Comparison of ENCODE assay signal across 1 cellular context in genomic region chr17:39104046-39104445, GRCh38.
TF ChIP-seq lines count a peak whose summit lies in the region.

No MANE protein-coding gene starts in this region.

TF ChIP-seq in K562, 482 proteins besides CTCF, POLR2A, EP300 and RAD21 (continued from another document and continues in another):
- TF ChIP-seq ATF3 (IDR thresholded peaks at IDR 0.05): peak; percentile 43; the same call in 1 of the 2 replicates
- no peak for TF ChIP-seq ATF3 (CRISPR knock-in tag; conservative IDR thresholded peaks at IDR 0.05)
- TF ChIP-seq BDP1 (IDR thresholded peaks at IDR 0.05; ENCODE audit: insufficient read depth, insufficient read length): no peak
- TF ChIP-seq POLR2AphosphoS5 (IDR thresholded peaks at IDR 0.05; ENCODE audit: control insufficient read depth, insufficient read depth, low read depth, low read length): 0 out of 2 replicates have a peak, but pooled peaks have one; percentile 37
- TF ChIP-seq, protein P1, sequence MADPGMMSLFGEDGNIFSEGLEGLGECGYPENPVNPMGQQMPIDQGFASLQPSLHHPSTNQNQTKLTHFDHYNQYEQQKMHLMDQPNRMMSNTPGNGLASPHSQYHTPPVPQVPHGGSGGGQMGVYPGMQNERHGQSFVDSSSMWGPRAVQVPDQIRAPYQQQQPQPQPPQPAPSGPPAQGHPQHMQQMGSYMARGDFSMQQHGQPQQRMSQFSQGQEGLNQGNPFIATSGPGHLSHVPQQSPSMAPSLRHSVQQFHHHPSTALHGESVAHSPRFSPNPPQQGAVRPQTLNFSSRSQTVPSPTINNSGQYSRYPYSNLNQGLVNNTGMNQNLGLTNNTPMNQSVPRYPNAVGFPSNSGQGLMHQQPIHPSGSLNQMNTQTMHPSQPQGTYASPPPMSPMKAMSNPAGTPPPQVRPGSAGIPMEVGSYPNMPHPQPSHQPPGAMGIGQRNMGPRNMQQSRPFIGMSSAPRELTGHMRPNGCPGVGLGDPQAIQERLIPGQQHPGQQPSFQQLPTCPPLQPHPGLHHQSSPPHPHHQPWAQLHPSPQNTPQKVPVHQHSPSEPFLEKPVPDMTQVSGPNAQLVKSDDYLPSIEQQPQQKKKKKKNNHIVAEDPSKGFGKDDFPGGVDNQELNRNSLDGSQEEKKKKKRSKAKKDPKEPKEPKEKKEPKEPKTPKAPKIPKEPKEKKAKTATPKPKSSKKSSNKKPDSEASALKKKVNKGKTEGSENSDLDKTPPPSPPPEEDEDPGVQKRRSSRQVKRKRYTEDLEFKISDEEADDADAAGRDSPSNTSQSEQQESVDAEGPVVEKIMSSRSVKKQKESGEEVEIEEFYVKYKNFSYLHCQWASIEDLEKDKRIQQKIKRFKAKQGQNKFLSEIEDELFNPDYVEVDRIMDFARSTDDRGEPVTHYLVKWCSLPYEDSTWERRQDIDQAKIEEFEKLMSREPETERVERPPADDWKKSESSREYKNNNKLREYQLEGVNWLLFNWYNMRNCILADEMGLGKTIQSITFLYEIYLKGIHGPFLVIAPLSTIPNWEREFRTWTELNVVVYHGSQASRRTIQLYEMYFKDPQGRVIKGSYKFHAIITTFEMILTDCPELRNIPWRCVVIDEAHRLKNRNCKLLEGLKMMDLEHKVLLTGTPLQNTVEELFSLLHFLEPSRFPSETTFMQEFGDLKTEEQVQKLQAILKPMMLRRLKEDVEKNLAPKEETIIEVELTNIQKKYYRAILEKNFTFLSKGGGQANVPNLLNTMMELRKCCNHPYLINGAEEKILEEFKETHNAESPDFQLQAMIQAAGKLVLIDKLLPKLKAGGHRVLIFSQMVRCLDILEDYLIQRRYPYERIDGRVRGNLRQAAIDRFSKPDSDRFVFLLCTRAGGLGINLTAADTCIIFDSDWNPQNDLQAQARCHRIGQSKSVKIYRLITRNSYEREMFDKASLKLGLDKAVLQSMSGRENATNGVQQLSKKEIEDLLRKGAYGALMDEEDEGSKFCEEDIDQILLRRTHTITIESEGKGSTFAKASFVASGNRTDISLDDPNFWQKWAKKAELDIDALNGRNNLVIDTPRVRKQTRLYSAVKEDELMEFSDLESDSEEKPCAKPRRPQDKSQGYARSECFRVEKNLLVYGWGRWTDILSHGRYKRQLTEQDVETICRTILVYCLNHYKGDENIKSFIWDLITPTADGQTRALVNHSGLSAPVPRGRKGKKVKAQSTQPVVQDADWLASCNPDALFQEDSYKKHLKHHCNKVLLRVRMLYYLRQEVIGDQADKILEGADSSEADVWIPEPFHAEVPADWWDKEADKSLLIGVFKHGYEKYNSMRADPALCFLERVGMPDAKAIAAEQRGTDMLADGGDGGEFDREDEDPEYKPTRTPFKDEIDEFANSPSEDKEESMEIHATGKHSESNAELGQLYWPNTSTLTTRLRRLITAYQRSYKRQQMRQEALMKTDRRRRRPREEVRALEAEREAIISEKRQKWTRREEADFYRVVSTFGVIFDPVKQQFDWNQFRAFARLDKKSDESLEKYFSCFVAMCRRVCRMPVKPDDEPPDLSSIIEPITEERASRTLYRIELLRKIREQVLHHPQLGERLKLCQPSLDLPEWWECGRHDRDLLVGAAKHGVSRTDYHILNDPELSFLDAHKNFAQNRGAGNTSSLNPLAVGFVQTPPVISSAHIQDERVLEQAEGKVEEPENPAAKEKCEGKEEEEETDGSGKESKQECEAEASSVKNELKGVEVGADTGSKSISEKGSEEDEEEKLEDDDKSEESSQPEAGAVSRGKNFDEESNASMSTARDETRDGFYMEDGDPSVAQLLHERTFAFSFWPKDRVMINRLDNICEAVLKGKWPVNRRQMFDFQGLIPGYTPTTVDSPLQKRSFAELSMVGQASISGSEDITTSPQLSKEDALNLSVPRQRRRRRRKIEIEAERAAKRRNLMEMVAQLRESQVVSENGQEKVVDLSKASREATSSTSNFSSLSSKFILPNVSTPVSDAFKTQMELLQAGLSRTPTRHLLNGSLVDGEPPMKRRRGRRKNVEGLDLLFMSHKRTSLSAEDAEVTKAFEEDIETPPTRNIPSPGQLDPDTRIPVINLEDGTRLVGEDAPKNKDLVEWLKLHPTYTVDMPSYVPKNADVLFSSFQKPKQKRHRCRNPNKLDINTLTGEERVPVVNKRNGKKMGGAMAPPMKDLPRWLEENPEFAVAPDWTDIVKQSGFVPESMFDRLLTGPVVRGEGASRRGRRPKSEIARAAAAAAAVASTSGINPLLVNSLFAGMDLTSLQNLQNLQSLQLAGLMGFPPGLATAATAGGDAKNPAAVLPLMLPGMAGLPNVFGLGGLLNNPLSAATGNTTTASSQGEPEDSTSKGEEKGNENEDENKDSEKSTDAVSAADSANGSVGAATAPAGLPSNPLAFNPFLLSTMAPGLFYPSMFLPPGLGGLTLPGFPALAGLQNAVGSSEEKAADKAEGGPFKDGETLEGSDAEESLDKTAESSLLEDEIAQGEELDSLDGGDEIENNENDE (IDR thresholded peaks at IDR 0.05; ENCODE audit: low read depth, low read length): no peak
- no peak for TF ChIP-seq ZNF507 (tag; conservative IDR thresholded peaks at IDR 0.05)
- no peak for TF ChIP-seq KLF1 (tag; IDR thresholded peaks at IDR 0.05)
- TF ChIP-seq KDM2B (CRISPR knock-in tag; IDR thresholded peaks at IDR 0.05): no peak
- no peak for TF ChIP-seq TCFL5 (CRISPR knock-in tag; conservative IDR thresholded peaks at IDR 0.05)
- TF ChIP-seq ZNF436 (CRISPR knock-in tag; IDR thresholded peaks at IDR 0.05): no peak
- TF ChIP-seq HMG20B (CRISPR knock-in tag; IDR thresholded peaks at IDR 0.05): no peak
- peak; percentile 54 for TF ChIP-seq ARID1B (IDR thresholded peaks at IDR 0.05)
- TF ChIP-seq CBFA2T3 (IDR thresholded peaks at IDR 0.05): peak; percentile 79
- TF ChIP-seq ZNF318 (IDR thresholded peaks at IDR 0.05; ENCODE audit: borderline replicate concordance in 1 of 2, low read depth in 1 of 2): no peak
- TF ChIP-seq, protein P2, sequence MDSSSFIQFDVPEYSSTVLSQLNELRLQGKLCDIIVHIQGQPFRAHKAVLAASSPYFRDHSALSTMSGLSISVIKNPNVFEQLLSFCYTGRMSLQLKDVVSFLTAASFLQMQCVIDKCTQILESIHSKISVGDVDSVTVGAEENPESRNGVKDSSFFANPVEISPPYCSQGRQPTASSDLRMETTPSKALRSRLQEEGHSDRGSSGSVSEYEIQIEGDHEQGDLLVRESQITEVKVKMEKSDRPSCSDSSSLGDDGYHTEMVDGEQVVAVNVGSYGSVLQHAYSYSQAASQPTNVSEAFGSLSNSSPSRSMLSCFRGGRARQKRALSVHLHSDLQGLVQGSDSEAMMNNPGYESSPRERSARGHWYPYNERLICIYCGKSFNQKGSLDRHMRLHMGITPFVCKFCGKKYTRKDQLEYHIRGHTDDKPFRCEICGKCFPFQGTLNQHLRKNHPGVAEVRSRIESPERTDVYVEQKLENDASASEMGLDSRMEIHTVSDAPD (CRISPR knock-in tag; IDR thresholded peaks at IDR 0.05): no peak
- no peak for TF ChIP-seq FOXA1 (IDR thresholded peaks at IDR 0.05; ENCODE audit: borderline replicate concordance)
- TF ChIP-seq DACH1 (IDR thresholded peaks at IDR 0.05; ENCODE audit: partially characterized antibody): peak; percentile 18
- TF ChIP-seq GTF3C2 (IDR thresholded peaks at IDR 0.05; ENCODE audit: borderline replicate concordance, extremely low read depth, insufficient read length): no peak
- TF ChIP-seq CBFA2T2 (conservative IDR thresholded peaks at IDR 0.05): peak; percentile 66
- TF ChIP-seq HMGN3 (IDR thresholded peaks at IDR 0.05; ENCODE audit: borderline replicate concordance, extremely low read depth, insufficient read length, low read depth, low read length): no peak
- no peak for TF ChIP-seq TCF7L2 (IDR thresholded peaks at IDR 0.05; ENCODE audit: low read depth, low read length)
- TF ChIP-seq ZBTB12 (CRISPR knock-in tag; IDR thresholded peaks at IDR 0.05): no peak
- TF ChIP-seq SIN3A (IDR thresholded peaks at IDR 0.05; ENCODE audit: borderline replicate concordance in 2 of 2, control insufficient read depth in 1 of 2, low read depth in 2 of 2, low read length in 2 of 2): no peak
